ENCODE assay signal across 8 cellular contexts in the genomic region with DNA sequence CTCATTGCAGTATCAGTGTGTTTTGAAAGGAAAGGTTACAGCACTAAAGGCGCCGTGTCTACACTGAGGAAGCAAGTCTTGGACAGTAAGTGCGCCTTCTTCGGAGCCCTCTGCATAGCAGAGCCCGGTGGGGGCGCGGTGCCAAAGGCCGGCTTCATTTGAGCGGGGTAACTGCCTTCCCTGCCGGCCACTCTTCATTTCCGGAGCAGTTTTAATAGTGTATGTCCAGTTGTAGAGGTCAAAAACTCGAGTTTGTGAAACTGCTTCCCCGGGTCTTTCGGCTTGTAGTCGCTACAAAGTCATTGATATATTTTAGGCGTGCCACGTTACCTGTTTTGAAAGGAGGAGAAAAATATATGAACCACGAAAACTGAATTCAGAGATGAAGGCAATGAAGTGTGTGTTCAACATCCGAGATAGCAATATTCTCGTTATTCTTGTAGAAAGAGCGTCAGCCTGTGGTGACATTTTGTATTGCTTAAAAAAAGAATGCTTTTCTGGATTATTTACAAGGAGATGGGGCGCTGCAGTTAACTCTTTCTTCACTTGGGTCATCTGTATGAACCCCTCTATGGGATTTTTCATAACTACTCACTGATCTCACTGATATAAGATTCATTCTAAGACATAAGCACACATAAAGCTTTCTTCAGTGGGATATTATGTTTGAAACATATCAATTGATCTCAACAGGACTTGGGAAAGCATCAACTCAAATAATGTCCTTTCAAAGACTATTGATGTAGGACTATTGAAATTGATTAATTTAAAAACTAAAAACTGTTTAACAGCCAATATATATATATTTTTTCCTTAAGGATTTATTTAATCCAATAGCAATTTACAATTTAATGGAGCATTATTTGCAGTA. TPM values are rescaled to one million over a fixed set of nuclear protein-coding genes. Genes with fewer than 3 reads are reported as not detected.
DNase-seq lines count a peak whose midpoint lies in the region; ATAC-seq and TF ChIP-seq lines count a peak whose summit lies in the region.

No MANE protein-coding gene starts in this region.

- H3K36me3 Mint-ChIP-seq in activated CD4-positive, alpha-beta T cell treated with anti-CD3 and anti-CD28 coated beads for 36 hours (ENCODE audit: low read depth) = peaks cover 5% of the 10 kb centered on the region
- H3K36me3 Mint-ChIP-seq in stimulated activated effector memory CD8-positive, alpha-beta T cell treated with anti-CD3 and anti-CD28 coated beads, Interleukin-12 subunit alpha, Interleukin-12 subunit beta, amount 100 ng/mL, for 72 hours = peaks cover 15% of the 10 kb centered on the region

- H3K27ac ChIP-seq in ectodermal cell (ENCODE audit: insufficient read depth, low read depth, low read length, poor library complexity, severe bottlenecking) = no peak overlapping the region
- H3K27ac ChIP-seq in lower lobe of right lung = peak overlapping the region; percentile 90

- DNase-seq in AG09319 (ENCODE audit: extremely low read depth, low read depth) (no peak), NCI-H2196 treated with DMSO at 0.1 percent for 48 hours (lab: John Stamatoyannopoulos, UW; ENCODE audit: unreplicated experiment) (peak; percentile 74), lower lobe of right lung (peak; percentile 82)
- DNase-seq in activated CD4-positive, alpha-beta T cell treated with anti-CD3 and anti-CD28 coated beads for 36 hours = peak; percentile 57
- DNase-seq in stimulated activated effector memory CD8-positive, alpha-beta T cell treated with anti-CD3 and anti-CD28 coated beads, Interleukin-12 subunit alpha, Interleukin-12 subunit beta, amount 100 ng/mL, for 72 hours (ENCODE audit: low spot score in 2 of 2) = peak; percentile 30 to 78

- no peaks in the 10 kb centered on the region for H3K9me3 ChIP-seq in ectodermal cell (ENCODE audit: control insufficient read depth, low read length)
- no peaks in the 10 kb centered on the region for H3K9me3 ChIP-seq in lower lobe of right lung

- ATAC-seq in GM18861 (IDR thresholded peaks at IDR 0.05; ENCODE audit: unreplicated experiment) (peak; percentile 25), HG03108 (IDR thresholded peaks at IDR 0.05; ENCODE audit: unreplicated experiment) (peak; percentile 13), lower lobe of right lung (peak; percentile 26 to 28)
- no peak for ATAC-seq in activated CD4-positive, alpha-beta T cell treated with anti-CD3 and anti-CD28 coated beads for 36 hours
- peak; percentile 29 for ATAC-seq in stimulated activated effector memory CD8-positive, alpha-beta T cell treated with anti-CD3 and anti-CD28 coated beads, Interleukin-12 subunit alpha, Interleukin-12 subunit beta, amount 100 ng/mL, for 72 hours

- peak overlapping the region; percentile 94 for H3K4me3 Mint-ChIP-seq in activated CD4-positive, alpha-beta T cell treated with anti-CD3 and anti-CD28 coated beads for 36 hours
- peak overlapping the region; percentile 91 for H3K4me3 Mint-ChIP-seq in stimulated activated effector memory CD8-positive, alpha-beta T cell treated with anti-CD3 and anti-CD28 coated beads, Interleukin-12 subunit alpha, Interleukin-12 subunit beta, amount 100 ng/mL, for 72 hours

- H3K27me3 Mint-ChIP-seq in activated CD4-positive, alpha-beta T cell treated with anti-CD3 and anti-CD28 coated beads for 36 hours = peaks cover 21% of the 10 kb centered on the region

- H3K27me3 ChIP-seq in ectodermal cell (ENCODE audit: control insufficient read depth, insufficient read depth, low read length, poor library complexity, severe bottlenecking) = no peaks in the 10 kb centered on the region
- no peaks in the 10 kb centered on the region for H3K27me3 ChIP-seq in lower lobe of right lung (ENCODE audit: low read depth)

- H3K4me1 ChIP-seq in ectodermal cell (ENCODE audit: control insufficient read depth, insufficient read depth, low read length) (no peaks in the 10 kb centered on the region), lower lobe of right lung (peaks cover 24% of the 10 kb centered on the region)

- no peaks in the 10 kb centered on the region for H3K9me3 Mint-ChIP-seq in activated CD4-positive, alpha-beta T cell treated with anti-CD3 and anti-CD28 coated beads for 36 hours (ENCODE audit: low read depth)
- no peaks in the 10 kb centered on the region for H3K9me3 Mint-ChIP-seq in stimulated activated effector memory CD8-positive, alpha-beta T cell treated with anti-CD3 and anti-CD28 coated beads, Interleukin-12 subunit alpha, Interleukin-12 subunit beta, amount 100 ng/mL, for 72 hours

- H3K27ac Mint-ChIP-seq in activated CD4-positive, alpha-beta T cell treated with anti-CD3 and anti-CD28 coated beads for 36 hours = peak overlapping the region; percentile 99
- H3K27ac Mint-ChIP-seq in stimulated activated effector memory CD8-positive, alpha-beta T cell treated with anti-CD3 and anti-CD28 coated beads, Interleukin-12 subunit alpha, Interleukin-12 subunit beta, amount 100 ng/mL, for 72 hours = peak overlapping the region; percentile 99

- TF ChIP-seq CTCF in AG09319 (IDR thresholded peaks at IDR 0.05; ENCODE audit: low read depth, low read length) (peak; percentile 75), lower lobe of right lung (IDR thresholded peaks at IDR 0.05) (peak; percentile 51)

- no peaks in the 10 kb centered on the region for H3K36me3 ChIP-seq in ectodermal cell (ENCODE audit: control insufficient read depth, insufficient read depth, low read length)
- no peaks in the 10 kb centered on the region for H3K36me3 ChIP-seq in lower lobe of right lung

- H3K4me1 Mint-ChIP-seq in activated CD4-positive, alpha-beta T cell treated with anti-CD3 and anti-CD28 coated beads for 36 hours = peaks cover 33% of the 10 kb centered on the region
- H3K4me1 Mint-ChIP-seq in stimulated activated effector memory CD8-positive, alpha-beta T cell treated with anti-CD3 and anti-CD28 coated beads, Interleukin-12 subunit alpha, Interleukin-12 subunit beta, amount 100 ng/mL, for 72 hours = peaks cover 37% of the 10 kb centered on the region

- POLR2A ChIA-PET in activated CD4-positive, alpha-beta T cell treated with anti-CD3 and anti-CD28 coated beads for 36 hours (lab: Charles Lee) = interaction anchor here (1.2 kb wide), 1 partner anchor 15 kb away, joined by 4 read pairs; no protein-coding TSS in a partner anchor

- CTCF ChIA-PET in activated CD4-positive, alpha-beta T cell treated with anti-CD3 and anti-CD28 coated beads for 36 hours (lab: Charles Lee) = interaction anchor here (0.7 to 1.2 kb wide), 2 partner anchors 8 to 31 kb away, joined by 3 read pairs; no protein-coding TSS in a partner anchor

- intact Hi-C loops in activated CD4-positive, alpha-beta T cell treated with anti-CD3 and anti-CD28 coated beads for 36 hours (cut with DNase I, micrococcal nuclease) = loop anchor here (1.0 to 10.0 kb wide), 21 partner anchors 149 to 1267 kb away; a partner anchor contains a TSS
- intact Hi-C loops in lower lobe of right lung (cut with DNase I) = no loop called here

- peak overlapping the region; percentile 70 for H3K4me3 ChIP-seq in ectodermal cell (ENCODE audit: insufficient read depth, low read depth, low read length)
- peak overlapping the region; percentile 69 for H3K4me3 ChIP-seq in lower lobe of right lung

- 1 to 2% methylated on average over 22 of the region's 22 CpGs for WGBS in ectodermal cell, 2 experiments

RNA-seq across cellular contexts. Expression of a gene that starts 3.0 kb away (rescaled TPM):
- 10 to 100 TPM; 22.0 TPM for total RNA-seq in activated CD4-positive, alpha-beta T cell treated with anti-CD3 and anti-CD28 coated beads for 36 hours
- 45.4 TPM for polyA plus RNA-seq in ectodermal cell (2013, experiment 1 of 4)
- polyA plus RNA-seq in ectodermal cell (2013, experiment 2 of 4) = 44.6 TPM
- 48.1 TPM for polyA plus RNA-seq in ectodermal cell (2013, experiment 3 of 4)
- 53.4 TPM for polyA plus RNA-seq in ectodermal cell (2013, experiment 4 of 4)
- total RNA-seq in lower lobe of right lung = 174 TPM
